1 cellular context compared by ENCODE assay signal in the genomic region with DNA sequence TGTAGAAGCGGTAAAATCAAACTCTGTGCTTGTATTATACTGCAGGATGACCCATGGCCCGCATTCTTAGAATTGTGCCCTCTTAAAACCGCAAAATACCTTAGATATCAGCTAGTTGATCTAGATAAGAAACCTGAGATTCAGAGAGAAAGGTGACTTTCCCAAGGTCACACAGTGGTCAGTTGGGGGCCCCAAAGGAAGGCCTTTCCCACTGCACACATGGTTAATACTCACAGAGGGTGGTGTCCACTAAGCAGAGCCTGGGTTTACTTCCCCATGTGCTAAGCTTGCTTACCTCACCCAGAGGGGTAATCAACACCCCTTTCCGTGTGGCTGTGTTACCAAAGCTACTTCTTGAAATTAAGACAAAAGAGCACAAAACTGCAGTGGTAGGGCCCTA.
TF ChIP-seq lines count a peak whose summit lies in the region.

No MANE protein-coding gene starts in this region.

TF ChIP-seq in IMR-90, 13 proteins besides CTCF, POLR2A, EP300 and RAD21 (continued from another document):
- no peak for TF ChIP-seq RCOR1 (IDR thresholded peaks at IDR 0.05; ENCODE audit: insufficient replicate concordance, low read length)
- TF ChIP-seq BHLHE40 (IDR thresholded peaks at IDR 0.05; ENCODE audit: low read depth, low read length), result no peak
- no peak for TF ChIP-seq RFX5 (IDR thresholded peaks at IDR 0.05; ENCODE audit: low read depth, low read length)
- no peak for TF ChIP-seq MAZ (IDR thresholded peaks at IDR 0.05; ENCODE audit: borderline replicate concordance, low read depth, low read length)
- no peak for TF ChIP-seq SMC3 (IDR thresholded peaks at IDR 0.05; ENCODE audit: low read depth, low read length)
- TF ChIP-seq, protein P1, sequence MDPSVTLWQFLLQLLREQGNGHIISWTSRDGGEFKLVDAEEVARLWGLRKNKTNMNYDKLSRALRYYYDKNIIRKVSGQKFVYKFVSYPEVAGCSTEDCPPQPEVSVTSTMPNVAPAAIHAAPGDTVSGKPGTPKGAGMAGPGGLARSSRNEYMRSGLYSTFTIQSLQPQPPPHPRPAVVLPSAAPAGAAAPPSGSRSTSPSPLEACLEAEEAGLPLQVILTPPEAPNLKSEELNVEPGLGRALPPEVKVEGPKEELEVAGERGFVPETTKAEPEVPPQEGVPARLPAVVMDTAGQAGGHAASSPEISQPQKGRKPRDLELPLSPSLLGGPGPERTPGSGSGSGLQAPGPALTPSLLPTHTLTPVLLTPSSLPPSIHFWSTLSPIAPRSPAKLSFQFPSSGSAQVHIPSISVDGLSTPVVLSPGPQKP (IDR thresholded peaks at IDR 0.05; ENCODE audit: borderline replicate concordance, low read depth, low read length), result no peak
- no peak for TF ChIP-seq CHD1 (IDR thresholded peaks at IDR 0.05; ENCODE audit: low read depth, low read length)
- no peak for TF ChIP-seq MAFK (IDR thresholded peaks at IDR 0.05; ENCODE audit: low read depth, low read length)
